1 cellular context compared by ENCODE assay signal in genomic region chr17:2336215-2337151, GRCh38.
TF ChIP-seq lines count a peak whose summit lies in the region.

TSS of gene TSR1 (minus strand) at chr17:2336457. CDS start at chr17:2336427, 30 bp downstream.

TF ChIP-seq in K562, 482 proteins besides CTCF, POLR2A, EP300 and RAD21 (continued from another document and continues in another):
- TF ChIP-seq UBTF (IDR thresholded peaks at IDR 0.05; ENCODE audit: borderline replicate concordance in 1 of 2, low read depth in 2 of 2, low read length in 2 of 2) (no peak), POU5F1 (IDR thresholded peaks at IDR 0.05; ENCODE audit: borderline replicate concordance, low read depth, low read length, partially characterized antibody) (no peak), ZNF696 (CRISPR knock-in tag; conservative IDR thresholded peaks at IDR 0.05) (no peak), DLX4 (CRISPR knock-in tag; IDR thresholded peaks at IDR 0.05) (no peak), TAF1 (IDR thresholded peaks at IDR 0.05; ENCODE audit: control insufficient read depth, extremely low read depth, insufficient read depth, low read length, severe bottlenecking) (peak; percentile 86), MTA1 (IDR thresholded peaks at IDR 0.05; ENCODE audit: borderline replicate concordance) (no peak), HCFC1 (IDR thresholded peaks at IDR 0.05; ENCODE audit: low read depth, low read length) (peak; percentile 72), CBX3 (IDR thresholded peaks at IDR 0.05; ENCODE audit: borderline replicate concordance in 1 of 2, low read length in 2 of 2) (no peak), MNT (conservative IDR thresholded peaks at IDR 0.05) (peak; percentile 93 to 98), NCOA4 (IDR thresholded peaks at IDR 0.05; ENCODE audit: partially characterized antibody) (no peak), ZMIZ1 (IDR thresholded peaks at IDR 0.05; ENCODE audit: low read depth in 2 of 2, low read length in 2 of 2) (no peak), PRMT5 (CRISPR knock-in tag; IDR thresholded peaks at IDR 0.05) (no peak), PCBP1 (IDR thresholded peaks at IDR 0.05; ENCODE audit: low read depth, low read length, poor library complexity, severe bottlenecking) (peak; percentile 23), ZNF77 (CRISPR knock-in tag; IDR thresholded peaks at IDR 0.05) (no peak), E2F1 (CRISPR knock-in tag; IDR thresholded peaks at IDR 0.05) (no peak), MYC (IDR thresholded peaks at IDR 0.05; ENCODE audit: low read depth, low read length) (peak; percentile 99), MYC (CRISPR knock-in tag; IDR thresholded peaks at IDR 0.05; ENCODE audit: borderline replicate concordance, low read depth) (peak; percentile 97), ZNF324 (CRISPR knock-in tag; IDR thresholded peaks at IDR 0.05) (no peak), MYBL2 (IDR thresholded peaks at IDR 0.05; ENCODE audit: low read depth) (no peak), MYBL2 (CRISPR knock-in tag; IDR thresholded peaks at IDR 0.05; ENCODE audit: borderline replicate concordance) (no peak), ZNF551 (CRISPR knock-in tag; IDR thresholded peaks at IDR 0.05) (no peak), SOX6 (IDR thresholded peaks at IDR 0.05) (peak; percentile 29; the same call in 1 of the 2 replicates), TSHZ1 (CRISPR knock-in tag; IDR thresholded peaks at IDR 0.05) (no peak), SP1 (CRISPR knock-in tag; IDR thresholded peaks at IDR 0.05) (peak; percentile 83), CEBPB (tag; IDR thresholded peaks at IDR 0.05) (no peak), PTBP1 (IDR thresholded peaks at IDR 0.05; ENCODE audit: low read depth, low read length) (no peak), DACH1 (IDR thresholded peaks at IDR 0.05; ENCODE audit: partially characterized antibody) (no peak), NFE2L1 (tag; IDR thresholded peaks at IDR 0.05; ENCODE audit: borderline replicate concordance, low read depth) (no peak), ZNF253 (CRISPR knock-in tag; conservative IDR thresholded peaks at IDR 0.05) (no peak), ZNF280A (IDR thresholded peaks at IDR 0.05; ENCODE audit: low read depth, partially characterized antibody) (no peak), IRF9 (tag; IDR thresholded peaks at IDR 0.05) (no peak), KAT8 (IDR thresholded peaks at IDR 0.05; ENCODE audit: low read depth) (no peak), EWSR1 (IDR thresholded peaks at IDR 0.05; ENCODE audit: borderline replicate concordance, low read depth, partially characterized antibody) (no peak), AFF4 (CRISPR knock-in tag; IDR thresholded peaks at IDR 0.05) (peak; percentile 62; the same call in 1 of the 2 replicates), C11orf30 (IDR thresholded peaks at IDR 0.05; ENCODE audit: low read depth) (peak; percentile 98), E2F6 (IDR thresholded peaks at IDR 0.05; ENCODE audit: borderline replicate concordance in 1 of 2, extremely low read depth in 1 of 2, insufficient read depth in 1 of 2, insufficient read length in 1 of 2, low read depth in 1 of 2, low read length in 1 of 2, poor library complexity in 1 of 2, severe bottlenecking in 1 of 2) (peak; percentile 83 to 92), NCOR1 (IDR thresholded peaks at IDR 0.05) (no peak), E2F5 (CRISPR knock-in tag; IDR thresholded peaks at IDR 0.05) (no peak), HIVEP1 (CRISPR knock-in tag; IDR thresholded peaks at IDR 0.05) (no peak)
